ENCODE assay signal across 10 cellular contexts in the genomic region with DNA sequence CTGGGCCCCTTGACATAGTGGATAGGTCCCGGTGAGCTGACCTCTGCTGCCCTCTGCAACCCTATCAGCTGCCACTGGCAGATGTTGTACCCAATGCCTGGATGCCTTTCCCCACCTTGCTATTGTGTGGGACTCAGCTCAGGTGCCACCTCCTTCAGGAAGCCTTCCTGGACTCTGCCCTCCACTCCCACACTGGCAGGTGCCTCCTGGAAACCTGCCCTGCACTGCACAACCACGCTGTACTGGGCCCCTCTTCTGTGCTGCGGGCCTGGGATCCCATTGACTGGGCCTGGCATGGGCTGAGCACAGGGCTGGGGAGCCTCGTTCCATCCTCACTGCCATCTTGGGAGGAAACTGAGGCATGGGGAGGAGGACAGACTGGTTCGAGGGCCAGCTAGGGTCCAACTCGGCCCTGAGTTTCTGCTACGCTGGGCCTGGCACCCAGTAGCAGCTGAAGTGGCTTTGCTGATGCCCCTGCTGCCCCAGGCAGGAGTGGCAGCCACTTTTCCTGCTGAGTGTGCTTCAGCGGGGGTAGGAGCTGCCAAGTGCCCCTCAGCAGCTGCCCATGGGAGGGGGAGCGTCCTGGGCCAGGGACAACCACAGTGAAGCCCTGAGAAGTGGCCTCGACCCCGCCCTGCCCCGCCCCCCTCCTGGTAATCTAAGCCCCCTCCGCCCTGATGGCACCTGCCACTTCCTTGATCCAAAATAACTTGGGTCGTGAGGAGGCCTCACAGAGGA. TPM values are rescaled to one million over a fixed set of nuclear protein-coding genes. Genes with fewer than 3 reads are reported as not detected.
A peak's percentile ranks its signal among the peaks of the same experiment; 100 is the strongest.
DNase-seq lines count a peak whose midpoint lies in the region; ATAC-seq and TF ChIP-seq lines count a peak whose summit lies in the region.
"Had no signal": no experiment of that assay in that cellular context is flagged by ENCODE, and none has a peak within 500 bp of the region (broad histone marks: within the 10 kb centered on the region; RNA-seq: fewer than 3 reads in every experiment).

No MANE protein-coding gene starts in this region.

- H3K27ac ChIP-seq in duodenal mucosa (ENCODE audit: low read depth, low read length) (no peak overlapping the region), gastrocnemius medialis (peak overlapping the region; percentile 86 to 96 (median 91))

- DNase-seq in HFFc6 (no peak), gastrocnemius medialis (peak in 1 of 2 donors; percentile 69), 8988T (no peak), NCI-H1930 (lab: John Stamatoyannopoulos, UW) (no peak)
- no peak for DNase-seq in activated T-cell treated with anti-CD3 and anti-CD28 coated beads, Interleukin-2, amount 50 U/mL, for 1 hour
- DNase-seq: NCI-H526; stimulated activated CD4-positive, alpha-beta T cell treated with anti-CD3 and anti-CD28 coated beads, Interleukin-4, amount 100 ng/mL, for 24 hours had no signal

- peaks cover 2% of the 10 kb centered on the region for H3K27me3 Mint-ChIP-seq in HFFc6 (ENCODE audit: insufficient read depth)

- H3K4me1 ChIP-seq in duodenal mucosa (ENCODE audit: control insufficient read depth in 1 of 2, insufficient read depth in 2 of 2, low read length in 2 of 2) (peaks cover 11 to 31% of the 10 kb centered on the region in 2 donors), gastrocnemius medialis (peaks cover 47 to 48% of the 10 kb centered on the region in 2 donors)

- H3K4me1 Mint-ChIP-seq in HFFc6 (ENCODE audit: low read depth): peaks cover 26% of the 10 kb centered on the region

- no peaks in the 10 kb centered on the region for H3K9me3 Mint-ChIP-seq in HFFc6
- H3K9me3 Mint-ChIP-seq: activated T-helper 1 cell treated with anti-CD3 and anti-CD28 coated beads, Interleukin-12 subunit alpha, Interleukin-12 subunit beta, Interleukin-2, Interleukin-4 antibody, amounts not matched to agents 30 ng/mL and 10 ng/mL and 1 ng/mL, durations not matched to agents 14 hours and 24 hours and 36 hours; T-helper 2 cell treated with Interferon-gamma antibody and Interleukin-4, amounts not matched to agents 5 μg/mL and 100 μg/mL, for 36 hours had no signal

- H3K9me3 ChIP-seq in duodenal mucosa (ENCODE audit: control insufficient read depth in 1 of 2, low read length in 2 of 2) (no peaks in the 10 kb centered on the region), gastrocnemius medialis (no peaks in the 10 kb centered on the region)

- H3K4me3 Mint-ChIP-seq in HFFc6: peak overlapping the region; percentile 94

- H3K27me3 ChIP-seq in duodenal mucosa (ENCODE audit: control insufficient read depth in 1 of 2, insufficient read depth in 2 of 2, low read length in 2 of 2) (no peaks in the 10 kb centered on the region), gastrocnemius medialis (no peaks in the 10 kb centered on the region)

- intact Hi-C loops in gastrocnemius medialis (cut with DNase I; ENCODE audit: low total_unique reads): loop anchor here (2.0 to 5.0 kb wide), 5 partner anchors 41 to 289 kb away; a partner anchor contains a TSS

- H3K4me3 ChIP-seq in duodenal mucosa (ENCODE audit: low read depth in 1 of 2, low read length in 2 of 2) (peak overlapping the region; percentile 34 to 65), gastrocnemius medialis (peak overlapping the region; percentile 60 to 74 (median 68))

- H3K36me3 ChIP-seq in duodenal mucosa (ENCODE audit: control insufficient read depth in 1 of 2, insufficient read depth in 2 of 2, low read length in 2 of 2): no peaks in the 10 kb centered on the region
- peaks cover 0 to 17% of the 10 kb centered on the region in 2 donors for H3K36me3 ChIP-seq in gastrocnemius medialis

- peak in 1 of 2 donors; percentile 10 for ATAC-seq in gastrocnemius medialis

- TF ChIP-seq POLR2A in gastrocnemius medialis (IDR thresholded peaks at IDR 0.05): no peak

- no peak overlapping the region for H3K9ac ChIP-seq in duodenal mucosa (ENCODE audit: low read depth in 1 of 2, low read length in 2 of 2)

- in situ Hi-C loops in gastrocnemius medialis (cut with MboI; ENCODE audit: low sequenced_read_pairs in 4 of 4): no loop called here

- no peak overlapping the region; the same call in 1 of the 2 replicates for H3K27ac Mint-ChIP-seq in HFFc6
- H3K27ac Mint-ChIP-seq: activated T-helper 1 cell treated with anti-CD3 and anti-CD28 coated beads, Interleukin-12 subunit alpha, Interleukin-12 subunit beta, Interleukin-2, Interleukin-4 antibody, amounts not matched to agents 30 ng/mL and 10 ng/mL and 1 ng/mL, durations not matched to agents 14 hours and 24 hours and 36 hours had no signal

- TF ChIP-seq CTCF in HFFc6 (IDR thresholded peaks at IDR 0.05): no peak
- TF ChIP-seq CTCF in gastrocnemius medialis (IDR thresholded peaks at IDR 0.05 in 4 of 5, conservative IDR thresholded peaks at IDR 0.05 in 1 of 5): no peak

- H3K36me3 Mint-ChIP-seq in HFFc6 (ENCODE audit: low read depth): no peaks in the 10 kb centered on the region

RNA-seq across cellular contexts. Expression of a gene that starts 1.3 kb away (rescaled TPM):
- 100 to 1,000 TPM; 109 to 130 (median 124) TPM for total RNA-seq in HFFc6 (2021; fragmentation: NEBNext Ultra II Directional; extraction: Animal tissue kit (Norgen Biotek cat#: 25700))
- total RNA-seq in gastrocnemius medialis: 100 to 1,000 TPM; 240 to 489 (median 359) TPM

RNA-seq across cellular contexts. Expression of a gene that starts 21.7 kb away (rescaled TPM):
- 100 to 1,000 TPM; 205 to 249 (median 227) TPM for total RNA-seq in HFFc6 (2021; fragmentation: NEBNext Ultra II Directional; extraction: Animal tissue kit (Norgen Biotek cat#: 25700))
- total RNA-seq in gastrocnemius medialis: 10 to 100 TPM; 27.4 to 49.8 (median 32.6) TPM

RNA-seq across cellular contexts. Expression of a gene that starts 23.2 kb away (rescaled TPM):
- total RNA-seq in HFFc6 (2021; fragmentation: NEBNext Ultra II Directional; extraction: Animal tissue kit (Norgen Biotek cat#: 25700)): 10 to 100 TPM; 29.3 to 40.6 (median 34.2) TPM
- total RNA-seq in gastrocnemius medialis: 10 to 100 TPM; 46.7 to 69.3 (median 56.9) TPM

RNA-seq across cellular contexts. Expression of a gene that starts 40.6 kb away (rescaled TPM):
- total RNA-seq in HFFc6 (2021; fragmentation: NEBNext Ultra II Directional; extraction: Animal tissue kit (Norgen Biotek cat#: 25700)): 10 to 100 TPM; 22.9 to 33.4 (median 27.7) TPM
- total RNA-seq in gastrocnemius medialis: 10 to 100 TPM; 11.2 to 48.4 (median 23.6) TPM

RNA-seq across cellular contexts. Expression of a gene that starts 54.4 kb away (rescaled TPM):
- 1 to 10 TPM; 1.7 to 3.1 (median 2.1) TPM for total RNA-seq in HFFc6 (2021; fragmentation: NEBNext Ultra II Directional; extraction: Animal tissue kit (Norgen Biotek cat#: 25700))
- 1 to 10 TPM in 1 of 4 donors, not detected in 3; 4.2 TPM for total RNA-seq in gastrocnemius medialis

Comparison
In these comparisons a context has a peak if more than half of its experiments do, and no peak if none do; other contexts are left out.
1. RNA of a gene that starts 21.7 kb away (total RNA-seq): 205 to 249 TPM in HFFc6; 27.4 to 49.8 TPM in gastrocnemius medialis; every median in the first group is over 4 times any median in the second.